13 cellular contexts compared by ENCODE assay signal in the genomic region with DNA sequence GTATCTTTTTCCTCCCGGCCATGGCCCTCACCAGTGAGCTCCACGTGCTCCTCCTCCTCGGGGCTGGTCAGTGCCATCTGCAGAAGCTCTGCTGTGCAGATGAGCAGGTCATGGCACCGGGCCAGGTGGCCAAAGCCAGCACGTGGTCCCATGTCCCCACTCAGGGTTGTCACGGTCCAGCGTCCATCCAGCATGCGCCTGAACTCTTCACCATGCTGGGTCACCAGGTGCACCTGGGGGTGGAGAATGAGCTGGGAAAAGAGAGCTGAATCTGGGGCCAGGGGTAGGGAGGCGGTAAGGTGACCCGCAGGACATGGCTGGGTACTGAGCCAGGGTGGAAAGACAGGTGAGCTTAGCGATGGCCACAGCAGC. TPM values are rescaled to one million over a fixed set of nuclear protein-coding genes. Genes with fewer than 3 reads are reported as not detected.
DNase-seq lines count a peak whose midpoint lies in the region; ATAC-seq and TF ChIP-seq lines count a peak whose summit lies in the region.
"Had no signal": no experiment of that assay in that cellular context is flagged by ENCODE, and none has a peak within 500 bp of the region (broad histone marks: within the 10 kb centered on the region; RNA-seq: fewer than 3 reads in every experiment).

No MANE protein-coding gene starts in this region.

- H3K36me3 ChIP-seq in colonic mucosa (no peaks in the 10 kb centered on the region), ovary (no peaks in the 10 kb centered on the region)

- H3K9me3 ChIP-seq in colonic mucosa (no peaks in the 10 kb centered on the region), ovary (no peaks in the 10 kb centered on the region)

- DNase-seq in AG10803 (ENCODE audit: low read depth) = no peak
- no peak for DNase-seq in GM12864 (ENCODE audit: low read depth)
- DNase-seq in colonic mucosa = no peak
- DNase-seq in ovary = peak in 1 of 5 donors; percentile 62
- DNase-seq in putamen (ENCODE audit: low spot score) = no peak
- DNase-seq in DMS79 (lab: John Stamatoyannopoulos, UW) = no peak
- no peak for DNase-seq in NCI-H748 (lab: John Stamatoyannopoulos, UW; ENCODE audit: unreplicated experiment)
- DNase-seq: foreskin keratinocyte, NCI-H187 treated with DMSO at 0.1 percent for 48 hours had no signal

- peak overlapping the region; percentile 91 for H3K27ac ChIP-seq in colonic mucosa
- peak overlapping the region; percentile 72 to 88 for H3K27ac ChIP-seq in ovary

- peak overlapping the region in 1 of 2 donors; percentile 91 for H3K9ac ChIP-seq in colonic mucosa (ENCODE audit: low read depth in 2 of 2, low read length in 2 of 2)

- no peak for TF ChIP-seq POLR2A in ovary (IDR thresholded peaks at IDR 0.05)

- no peak for TF ChIP-seq EP300 in ovary (IDR thresholded peaks at IDR 0.05)

- intact Hi-C loops in colonic mucosa (cut with DNase I) = no loop called here
- intact Hi-C loops in ovary (cut with DNase I) = loop anchor here in 3 of 4 donors (5.0 to 10.0 kb wide), 4 partner anchors 39 to 146 kb away; a partner anchor contains a TSS

- H3K4me3 ChIP-seq in AG10803 (ENCODE audit: low read length) (peak overlapping the region; percentile 75), GM12864 (ENCODE audit: low read depth, low read length) (peak overlapping the region; percentile 53; the same call in 1 of the 2 replicates), colonic mucosa (peak overlapping the region; percentile 42), ovary (no peak overlapping the region)

- ATAC-seq in HG03571 (IDR thresholded peaks at IDR 0.05; ENCODE audit: unreplicated experiment) = no peak

- H3K27me3 ChIP-seq in colonic mucosa = no peaks in the 10 kb centered on the region
- no peaks in the 10 kb centered on the region for H3K27me3 ChIP-seq in ovary
- H3K27me3 ChIP-seq: foreskin keratinocyte had no signal

- H3K4me1 ChIP-seq in colonic mucosa (peaks cover 15% of the 10 kb centered on the region), ovary (ENCODE audit: insufficient read depth) (peaks cover 10% of the 10 kb centered on the region)

- TF ChIP-seq CTCF in AG10803 (conservative IDR thresholded peaks at IDR 0.05; ENCODE audit: low read length) (no peak), GM12864 (IDR thresholded peaks at IDR 0.05; ENCODE audit: low read depth, low read length, missing control alignments) (no peak), colonic mucosa (IDR thresholded peaks at IDR 0.05) (no peak), ovary (IDR thresholded peaks at IDR 0.05) (no peak)

- 68 to 80% (median 71%) methylated on average over 11 of the region's 11 CpGs for WGBS in ovary, 3 donors

RNA-seq across cellular contexts. Expression of a gene that starts 1.3 kb away (rescaled TPM):
- total RNA-seq in colonic mucosa = 10 to 100 TPM; 10.6 to 11.3 TPM
- total RNA-seq in ovary = 10 to 100 TPM in 6 of 7 donors, 1 to 10 TPM in 1; 8.6 to 24.6 (median 19.3) TPM
- polyA plus RNA-seq in ovary = 10 to 100 TPM; 10.3 to 22.2 TPM

RNA-seq across cellular contexts. Expression of a gene that starts 9.9 kb away (rescaled TPM):
- total RNA-seq in colonic mucosa (10 to 100 TPM; 16.9 to 59.8 TPM), ovary (10 to 100 TPM; 38.6 to 66.4 (median 57.9) TPM)
- polyA plus RNA-seq in ovary = 10 to 100 TPM; 27.1 to 77.5 TPM

RNA-seq across cellular contexts. Expression of a gene that starts 11.4 kb away (rescaled TPM):
- total RNA-seq in colonic mucosa = not detected
- under 1 TPM; 0.15 to 0.95 (median 0.48) TPM for total RNA-seq in ovary
- under 1 TPM in 1 of 2 donors, not detected in 1; 0.46 TPM for polyA plus RNA-seq in ovary
- total RNA-seq: bronchial epithelial cell, foreskin keratinocyte, RPMI7951, ureter had no signal
- polyA plus RNA-seq: foreskin keratinocyte had no signal

RNA-seq across cellular contexts. Expression of a gene that starts 13.0 kb away (rescaled TPM):
- total RNA-seq in colonic mucosa = under 1 TPM; 0.20 to 0.32 TPM
- total RNA-seq in ovary = 1 to 10 TPM in 6 of 7 donors, under 1 TPM in 1; 0.36 to 2.0 (median 1.5) TPM
- polyA plus RNA-seq in ovary = 1 to 10 TPM; 1.8 to 3.0 TPM
- total RNA-seq: RPMI7951 had no signal

RNA-seq across cellular contexts. Expression of a gene that starts 43.5 kb away (rescaled TPM):
- total RNA-seq in colonic mucosa = 100 to 1,000 TPM; 148 to 171 TPM
- 100 to 1,000 TPM in 2 of 7 donors, 10 to 100 TPM in 5; 53.8 to 114 (median 94.3) TPM for total RNA-seq in ovary
- polyA plus RNA-seq in ovary = 100 to 1,000 TPM; 124 to 130 TPM
